ENCODE assay signal across 8 cellular contexts in genomic region chr2:48448274-48449061, GRCh38.
DNase-seq lines count a peak whose midpoint lies in the region; ATAC-seq and TF ChIP-seq lines count a peak whose summit lies in the region.

No MANE protein-coding gene starts in this region.

- no peaks in the 10 kb centered on the region; the same call in 1 of the 2 replicates for H3K36me3 ChIP-seq in KMS-11 (ENCODE audit: insufficient read depth)
- H3K36me3 ChIP-seq in muscle layer of duodenum (ENCODE audit: control insufficient read depth in 1 of 2, insufficient read depth in 2 of 2, low read length in 2 of 2), result peaks cover 0 to 3% of the 10 kb centered on the region in 2 donors

- TF ChIP-seq CTCF in KMS-11 (conservative IDR thresholded peaks at IDR 0.05; ENCODE audit: low read depth, low read length) (no peak), astrocyte of the cerebellum (IDR thresholded peaks at IDR 0.05; ENCODE audit: low read depth, low read length, missing control alignments) (no peak)

- peak overlapping the region; percentile 82 for H3K27ac ChIP-seq in KMS-11
- H3K27ac ChIP-seq in muscle layer of duodenum (ENCODE audit: low read length), result peak overlapping the region; percentile 41

- DNase-seq in COLO829 (ENCODE audit: low spot score) (peak; percentile 34), astrocyte of the cerebellum (ENCODE audit: low read depth) (peak; percentile 75), islet precursor cell (no peak), NCI-H1105 treated with DMSO at 0.1 percent for 48 hours (lab: John Stamatoyannopoulos, UW) (no peak)
- no peak for DNase-seq in activated effector memory CD4-positive, alpha-beta T cell treated with anti-CD3 and anti-CD28 coated beads, Interleukin-2, amount 50 U/mL, for 16 hours

- peak overlapping the region; percentile 44 for H3K9ac ChIP-seq in KMS-11

- in situ Hi-C loops in astrocyte of the cerebellum (cut with HindIII; ENCODE audit: low sequenced_read_pairs), result no loop called here

- H3K79me2 ChIP-seq in KMS-11 (ENCODE audit: insufficient read depth, low read depth), result peaks cover 69% of the 10 kb centered on the region; the same call in 1 of the 2 replicates

- H4K20me1 ChIP-seq in KMS-11 (ENCODE audit: insufficient read depth), result no peaks in the 10 kb centered on the region

- no peak overlapping the region for H2AFZ ChIP-seq in KMS-11 (ENCODE audit: low read depth)

- no peaks in the 10 kb centered on the region for H3K9me3 ChIP-seq in muscle layer of duodenum (ENCODE audit: control insufficient read depth in 1 of 2, low read length in 2 of 2)

- ATAC-seq in GM21381 (IDR thresholded peaks at IDR 0.05; ENCODE audit: unreplicated experiment), result peak; percentile 44

- H3K4me3 ChIP-seq in KMS-11 (IDR thresholded peaks at IDR 0.05; ENCODE audit: insufficient read depth, low read depth, low read length), result peak overlapping the region; percentile 56
- H3K4me3 ChIP-seq in astrocyte of the cerebellum (ENCODE audit: low read depth, low read length), result no peak overlapping the region
- peak overlapping the region in 1 of 2 donors; percentile 12 for H3K4me3 ChIP-seq in muscle layer of duodenum (ENCODE audit: low read depth in 1 of 2, low read length in 2 of 2)

- H3K27me3 ChIP-seq in KMS-11 (ENCODE audit: insufficient read depth, low read depth), result no peaks in the 10 kb centered on the region
- H3K27me3 ChIP-seq in muscle layer of duodenum (ENCODE audit: low read depth, low read length), result no peaks in the 10 kb centered on the region

- H3K4me1 ChIP-seq in KMS-11 (ENCODE audit: low read depth, poor library complexity, severe bottlenecking) (peaks cover 97% of the 10 kb centered on the region), muscle layer of duodenum (ENCODE audit: control insufficient read depth in 1 of 2, insufficient read depth in 2 of 2, low read length in 2 of 2) (peaks cover 0 to 25% of the 10 kb centered on the region in 2 donors)

- peak overlapping the region; percentile 92 for H3K4me2 ChIP-seq in KMS-11

Comparison
In these comparisons a context has a peak if more than half of its experiments do, and no peak if none do; other contexts are left out.
1. DNase-seq: peak in COLO829 (single experiment) and astrocyte of the cerebellum (single experiment); none in islet precursor cell (single experiment), NCI-H1105 treated with DMSO at 0.1 percent for 48 hours (single experiment) and activated effector memory CD4-positive, alpha-beta T cell treated with anti-CD3 and anti-CD28 coated beads, Interleukin-2, amount 50 U/mL, for 16 hours (single experiment).